1 cellular context compared by ENCODE assay signal in genomic region chr11:73876424-73877300, GRCh38.
TF ChIP-seq lines count a peak whose summit lies in the region.

Gene COA4, minus strand, starts transcription at chr11:73876846. Its CDS starts 3,468 bp downstream, at chr11:73873378.
Gene PAAF1, plus strand, starts transcription at chr11:73876999. Its CDS starts 23 bp downstream, at chr11:73877022.

TF ChIP-seq in K562, 482 proteins besides CTCF, POLR2A, EP300 and RAD21 (continued from another document and continues in another):
- peak; percentile 62 for TF ChIP-seq ZEB2 (IDR thresholded peaks at IDR 0.05)
- no peak for TF ChIP-seq ZSCAN29 (IDR thresholded peaks at IDR 0.05)
- TF ChIP-seq ARID4B (CRISPR knock-in tag; IDR thresholded peaks at IDR 0.05), result peak; percentile 89
- TF ChIP-seq CEBPB (tag; IDR thresholded peaks at IDR 0.05), result no peak
- TF ChIP-seq BCOR (IDR thresholded peaks at IDR 0.05), result peak; percentile 12; the same call in 1 of the 2 replicates
- no peak for TF ChIP-seq SMARCB1 (IDR thresholded peaks at IDR 0.05; ENCODE audit: insufficient read length, low read depth)
- no peak for TF ChIP-seq RUNX1 (IDR thresholded peaks at IDR 0.05; ENCODE audit: low read depth)
- peak; percentile 91 for TF ChIP-seq CTBP1 (IDR thresholded peaks at IDR 0.05; ENCODE audit: borderline replicate concordance)
- no peak for TF ChIP-seq ZNF224 (CRISPR knock-in tag; IDR thresholded peaks at IDR 0.05)
- peak; percentile 84 for TF ChIP-seq TBP (optimal IDR thresholded peaks at IDR 0.05; ENCODE audit: low read depth, low read length)
- no peak for TF ChIP-seq HMG20B (CRISPR knock-in tag; IDR thresholded peaks at IDR 0.05)
- no peak for TF ChIP-seq MED1 (CRISPR knock-in tag; IDR thresholded peaks at IDR 0.05; ENCODE audit: borderline replicate concordance)
- TF ChIP-seq ARID1B (IDR thresholded peaks at IDR 0.05), result no peak; the same call in 1 of the 2 replicates
- TF ChIP-seq SRSF3 (IDR thresholded peaks at IDR 0.05; ENCODE audit: insufficient read depth, low read length), result no peak
- no peak for TF ChIP-seq LEF1 (IDR thresholded peaks at IDR 0.05)
- peak; percentile 96 for TF ChIP-seq NKRF (IDR thresholded peaks at IDR 0.05; ENCODE audit: borderline replicate concordance)
- peak; percentile 24; the same call in 1 of the 2 replicates for TF ChIP-seq KLF13 (tag; IDR thresholded peaks at IDR 0.05; ENCODE audit: borderline replicate concordance, low read depth)
- no peak; the same call in 1 of the 2 replicates for TF ChIP-seq NFIC (IDR thresholded peaks at IDR 0.05)
- TF ChIP-seq ZBTB26 (CRISPR knock-in tag; IDR thresholded peaks at IDR 0.05), result 0 out of 2 replicates have a peak, but pooled peaks have one; percentile 27
- peak; percentile 67; the same call in 1 of the 2 replicates for TF ChIP-seq REST (CRISPR knock-in tag; IDR thresholded peaks at IDR 0.05; ENCODE audit: low read depth)
- peak; percentile 75 for TF ChIP-seq HMGN3 (IDR thresholded peaks at IDR 0.05; ENCODE audit: borderline replicate concordance, extremely low read depth, insufficient read length, low read depth, low read length)
- no peak for TF ChIP-seq MLLT1 (IDR thresholded peaks at IDR 0.05)
- peak; percentile 81 for TF ChIP-seq POLR2B (IDR thresholded peaks at IDR 0.05; ENCODE audit: low read depth, partially characterized antibody)
- no peak for TF ChIP-seq BRF1 (IDR thresholded peaks at IDR 0.05; ENCODE audit: borderline replicate concordance, extremely low read depth, insufficient read length)
- TF ChIP-seq ETS2 (tag; IDR thresholded peaks at IDR 0.05; ENCODE audit: borderline replicate concordance, poor library complexity, severe bottlenecking), result no peak
- peak; percentile 22; the same call in 1 of the 2 replicates for TF ChIP-seq FOXP4 (CRISPR knock-in tag; IDR thresholded peaks at IDR 0.05; ENCODE audit: borderline replicate concordance)
- no peak for TF ChIP-seq MTA2 (IDR thresholded peaks at IDR 0.05; ENCODE audit: low read depth)
- no peak; the same call in 1 of the 2 replicates for TF ChIP-seq CBFA2T3 (IDR thresholded peaks at IDR 0.05)
- no peak for TF ChIP-seq ZBTB33 (CRISPR knock-in tag; IDR thresholded peaks at IDR 0.05)
- 0 out of 2 replicates have a peak, but pooled peaks have one; percentile 18 for TF ChIP-seq MIER1 (IDR thresholded peaks at IDR 0.05; ENCODE audit: low read depth)
- TF ChIP-seq OTX1 (CRISPR knock-in tag; IDR thresholded peaks at IDR 0.05), result no peak
- no peak for TF ChIP-seq CBX2 (IDR thresholded peaks at IDR 0.05; ENCODE audit: insufficient read depth, low read length, poor library complexity, severe bottlenecking)
- no peak for TF ChIP-seq CLOCK (CRISPR knock-in tag; IDR thresholded peaks at IDR 0.05; ENCODE audit: borderline replicate concordance)
- TF ChIP-seq TRIM24 (IDR thresholded peaks at IDR 0.05), result 0 out of 4 replicates have a peak, but pooled peaks of 1 of the 2 experiments have one; percentile 7
- no peak for TF ChIP-seq TCF3 (CRISPR knock-in tag; IDR thresholded peaks at IDR 0.05)
- TF ChIP-seq SMAD1 (IDR thresholded peaks at IDR 0.05; ENCODE audit: low read depth, low read length, partially characterized antibody), result peak; percentile 48
- TF ChIP-seq NFYB (IDR thresholded peaks at IDR 0.05; ENCODE audit: extremely low read depth, insufficient read length), result peak; percentile 61
- peak; percentile 36; the same call in 1 of the 2 replicates for TF ChIP-seq PKNOX1 (IDR thresholded peaks at IDR 0.05)
- TF ChIP-seq CCAR2 (IDR thresholded peaks at IDR 0.05; ENCODE audit: low read depth, low read length), result no peak
- TF ChIP-seq HNRNPLL (IDR thresholded peaks at IDR 0.05; ENCODE audit: low read depth, low read length, poor library complexity, severe bottlenecking), result peak; percentile 63
